In genomic region chr1:93345633-93346471, GRCh38 we compare ENCODE assay signal across 8 cellular contexts. TPM values are rescaled to one million over a fixed set of nuclear protein-coding genes. Genes with fewer than 3 reads are reported as not detected.
DNase-seq lines count a peak whose midpoint lies in the region; ATAC-seq and TF ChIP-seq lines count a peak whose summit lies in the region.

DR1 (plus strand) TSS chr1:93345907; CDS start chr1:93346646, 739 bp downstream.

- peak within 1 kb of the TSS; percentile 97 to 98 for H3K27ac ChIP-seq in right atrium auricular region
- peak within 1 kb of the TSS; percentile 94 for H3K27ac ChIP-seq in psoas muscle
- H3K27ac ChIP-seq in urinary bladder (ENCODE audit: low read depth): peak within 1 kb of the TSS; percentile 92

- H3K4me1 ChIP-seq in right atrium auricular region: peaks cover 0 to 23% of the 10 kb centered on the region in 2 donors
- H3K4me1 ChIP-seq in psoas muscle: peaks cover 27% of the 10 kb centered on the region
- no peaks in the 10 kb centered on the region for H3K4me1 ChIP-seq in urinary bladder (ENCODE audit: insufficient read depth)

- no peak for TF ChIP-seq CTCF in right atrium auricular region (IDR thresholded peaks at IDR 0.05)
- no peak for TF ChIP-seq CTCF in psoas muscle (IDR thresholded peaks at IDR 0.05)

- H3K27me3 ChIP-seq in right atrium auricular region (no peaks in the 10 kb centered on the region), psoas muscle (ENCODE audit: insufficient read depth in 3 of 3, low read length in 2 of 3) (no peaks in the 10 kb centered on the region)

- H3K4me3 ChIP-seq in right atrium auricular region (peak within 1 kb of the TSS; percentile 96), psoas muscle (peak within 1 kb of the TSS; percentile 93), urinary bladder (ENCODE audit: low read depth, low read length) (peak within 1 kb of the TSS; percentile 95)

- H3K36me3 ChIP-seq in right atrium auricular region (no peaks in the 10 kb centered on the region), psoas muscle (ENCODE audit: insufficient read depth in 1 of 2, low read depth in 1 of 2) (no peaks in the 10 kb centered on the region), urinary bladder (ENCODE audit: insufficient read depth) (no peaks in the 10 kb centered on the region)

- 0% methylated on average over 65 to 81 of the region's 81 CpGs for WGBS in psoas muscle, 3 donors
- WGBS in urinary bladder: under 1% methylated on average over 81 of the region's 81 CpGs

- ATAC-seq in GM18502 (IDR thresholded peaks at IDR 0.05; ENCODE audit: poor library complexity, unreplicated experiment) (peak; percentile 72), HG02938 (IDR thresholded peaks at IDR 0.05; ENCODE audit: unreplicated experiment) (peak; percentile 66), psoas muscle (peak; percentile 97 to 99 (median 98))

- DNase-seq in NCI-H187 (lab: John Stamatoyannopoulos, UW): peak; percentile 77 to 78
- peak in 57 of 58 donors; percentile 68 to 94 (median 90) for DNase-seq in anterior cingulate cortex (lab: John Stamatoyannopoulos, UW)
- peak; percentile 94 for DNase-seq in right atrium auricular region (ENCODE audit: low spot score)
- DNase-seq in psoas muscle: peak; percentile 95 to 98

- H3K9me3 ChIP-seq in right atrium auricular region: no peaks in the 10 kb centered on the region
- no peaks in the 10 kb centered on the region for H3K9me3 ChIP-seq in psoas muscle

- intact Hi-C loops in T-helper 2 cell treated with Interferon-gamma antibody and Interleukin-4, amounts not matched to agents 100 ng/mL and 5 ng/mL, for 36 hours (cut with micrococcal nuclease): loop anchor here (1.0 to 5.0 kb wide), 9 partner anchors 10 to 1071 kb away; partner anchors contain the start of genes ABCD3, CCDC18, GCLM and MTF2
- intact Hi-C loops in psoas muscle (cut with DNase I): loop anchor here (5.0 kb wide), 2 partner anchors 44 to 101 kb away; partner anchors contain the start of gene FNBP1L (in 1 of the 2)

RNA-seq across cellular contexts. Expression of gene DR1, which starts in this region (rescaled TPM):
- total RNA-seq in T-helper 2 cell treated with Interferon-gamma antibody and Interleukin-4, amounts not matched to agents 100 ng/mL and 5 ng/mL, for 36 hours: 111 and 113 TPM in 2 replicates
- total RNA-seq in right atrium auricular region: 10 to 100 TPM; 19.3 to 28.9 TPM
- 10 to 100 TPM; 38.1 to 46.7 (median 42.6) TPM for total RNA-seq in psoas muscle
- polyA plus RNA-seq in psoas muscle: 10 to 100 TPM; 13.6 to 35.6 (median 21.5) TPM
- 47.4 TPM for total RNA-seq in urinary bladder
- 23.1 TPM for polyA plus RNA-seq in urinary bladder

Comparison
In these comparisons a context has a peak if more than half of its experiments do, and no peak if none do; other contexts are left out.
1. Peak in every context shown above with its lines: DNase-seq, ATAC-seq, H3K4me3 ChIP-seq and H3K27ac ChIP-seq.